15 cellular contexts compared by ENCODE assay signal in genomic region chr17:42585353-42585752, GRCh38. TPM values are rescaled to one million over a fixed set of nuclear protein-coding genes. Genes with fewer than 3 reads are reported as not detected.
DNase-seq lines count a peak whose midpoint lies in the region; ATAC-seq and TF ChIP-seq lines count a peak whose summit lies in the region.
"Had no signal": no experiment of that assay in that cellular context is flagged by ENCODE, and none has a peak within 500 bp of the region (broad histone marks: within the 10 kb centered on the region; RNA-seq: fewer than 3 reads in every experiment).

No MANE protein-coding gene starts in this region.

- no peak for DNase-seq in Right ventricle myocardium inferior (ENCODE audit: missing footprints)
- no peak for DNase-seq in right atrium auricular region (ENCODE audit: low spot score)
- peak; percentile 9 for DNase-seq in adipocyte (ENCODE audit: low read depth)
- no peak for DNase-seq in lower lobe of right lung
- DNase-seq in upper lobe of right lung: no peak
- DNase-seq in NCI-H1694 treated with DMSO at 0.1 percent for 48 hours (lab: John Stamatoyannopoulos, UW): no peak
- DNase-seq in WTC11 (ENCODE audit: low spot score): no peak
- no peak for DNase-seq in ACHN
- DNase-seq: activated CD4-positive, alpha-beta T cell treated with anti-CD3 and anti-CD28 coated beads for 4 hours; activated T-cell treated with anti-CD3 and anti-CD28 coated beads, Interleukin-2, amount 50 U/mL, for 4 hours; Kasumi-1; NCI-H2081; NCI-H526 had no signal

- H3K4me1 Mint-ChIP-seq in WTC11: no peaks in the 10 kb centered on the region

- TF ChIP-seq CTCF in right atrium auricular region (IDR thresholded peaks at IDR 0.05) (no peak), lower lobe of right lung (IDR thresholded peaks at IDR 0.05) (no peak), upper lobe of right lung (IDR thresholded peaks at IDR 0.05) (no peak), WTC11 (IDR thresholded peaks at IDR 0.05) (no peak)

- H3K36me3 ChIP-seq in right atrium auricular region (peaks cover 93% of the 10 kb centered on the region), adipocyte (ENCODE audit: control insufficient read depth, insufficient read depth, low read length, severe bottlenecking) (peaks cover 96% of the 10 kb centered on the region), lower lobe of right lung (peaks cover 100% of the 10 kb centered on the region), upper lobe of right lung (peaks cover 100% of the 10 kb centered on the region)

- H3K27me3 Mint-ChIP-seq in WTC11 (ENCODE audit: low read depth): no peaks in the 10 kb centered on the region

- no peak overlapping the region for H3K27ac Mint-ChIP-seq in WTC11

- no peak overlapping the region for H3K27ac ChIP-seq in right atrium auricular region
- H3K27ac ChIP-seq in lower lobe of right lung: peak overlapping the region; percentile 46
- H3K27ac ChIP-seq in upper lobe of right lung: peak overlapping the region; percentile 47
- H3K27ac ChIP-seq: esophagus muscularis mucosa, thoracic aorta had no signal

- H3K9me3 ChIP-seq in right atrium auricular region: no peaks in the 10 kb centered on the region
- no peaks in the 10 kb centered on the region for H3K9me3 ChIP-seq in adipocyte (ENCODE audit: control insufficient read depth, low read length)
- no peaks in the 10 kb centered on the region for H3K9me3 ChIP-seq in lower lobe of right lung
- no peaks in the 10 kb centered on the region for H3K9me3 ChIP-seq in upper lobe of right lung
- H3K9me3 ChIP-seq: esophagus muscularis mucosa, thoracic aorta had no signal

- POLR2A ChIA-PET in WTC11 (lab: Charles Lee): interaction anchor here (0.6 kb wide), 1 partner anchor 9 kb away, joined by 3 read pairs; no protein-coding TSS in a partner anchor

- H3K27me3 ChIP-seq in right atrium auricular region: no peaks in the 10 kb centered on the region
- no peaks in the 10 kb centered on the region for H3K27me3 ChIP-seq in adipocyte (replicated peaks; ENCODE audit: control insufficient read depth, insufficient read depth, low read length)
- no peaks in the 10 kb centered on the region for H3K27me3 ChIP-seq in lower lobe of right lung (ENCODE audit: low read depth)
- H3K27me3 ChIP-seq in upper lobe of right lung: no peaks in the 10 kb centered on the region
- H3K27me3 ChIP-seq: esophagus muscularis mucosa had no signal

- H3K4me3 ChIP-seq in right atrium auricular region (no peak overlapping the region), adipocyte (ENCODE audit: low read length) (peak overlapping the region; percentile 48), lower lobe of right lung (no peak overlapping the region), upper lobe of right lung (no peak overlapping the region)
- H3K4me3 ChIP-seq: esophagus muscularis mucosa, thoracic aorta had no signal

- ATAC-seq in Right ventricle myocardium inferior (peak; percentile 59), lower lobe of right lung (peak; percentile 83 to 84), upper lobe of right lung (peak; percentile 86), WTC11 (no peak)
- ATAC-seq: activated T-cell treated with anti-CD3 and anti-CD28 coated beads, Interleukin-2, amount 50 U/mL, for 4 hours had no signal

- H3K9me3 Mint-ChIP-seq in WTC11: no peaks in the 10 kb centered on the region
- H3K9me3 Mint-ChIP-seq: activated T-cell treated with anti-CD3 and anti-CD28 coated beads, Interleukin-2, amount 50 U/mL, for 4 hours had no signal

- peak overlapping the region; percentile 70 for H3K9ac ChIP-seq in adipocyte (ENCODE audit: low read length)

- H3K4me3 Mint-ChIP-seq in WTC11: no peak overlapping the region
- H3K4me3 Mint-ChIP-seq: activated T-cell treated with anti-CD3 and anti-CD28 coated beads, Interleukin-2, amount 50 U/mL, for 4 hours had no signal

- H3K36me3 Mint-ChIP-seq in WTC11: peaks cover 54% of the 10 kb centered on the region

- CTCF ChIA-PET in WTC11 (lab: Charles Lee): no interaction called here

- H3K4me1 ChIP-seq in right atrium auricular region (peaks cover 0 to 5% of the 10 kb centered on the region in 2 donors), adipocyte (ENCODE audit: control insufficient read depth, insufficient read depth, low read length) (peaks cover 35% of the 10 kb centered on the region), lower lobe of right lung (peaks cover 31% of the 10 kb centered on the region), upper lobe of right lung (peaks cover 17% of the 10 kb centered on the region)

- intact Hi-C loops in Right ventricle myocardium inferior (cut with DNase I): no loop called here
- intact Hi-C loops in lower lobe of right lung (cut with DNase I): no loop called here
- intact Hi-C loops in upper lobe of right lung (cut with DNase I): no loop called here

- in situ Hi-C loops in ACHN (cut with HindIII; ENCODE audit: low pct_ligation_motif_present, low pct_unique_long_range_greater_than_20kb, low sequenced_read_pairs): no loop called here

TF ChIP-seq in WTC11, 78 proteins besides CTCF, POLR2A, EP300 and RAD21 (continues in another document):
- TF ChIP-seq SMAD3 (CRISPR knock-in tag; IDR thresholded peaks at IDR 0.05; ENCODE audit: borderline replicate concordance) (no peak), PRRX2 (CRISPR knock-in tag; IDR thresholded peaks at IDR 0.05) (no peak), ZNF396 (CRISPR knock-in tag; IDR thresholded peaks at IDR 0.05; ENCODE audit: borderline replicate concordance) (no peak), CDX4 (CRISPR knock-in tag; IDR thresholded peaks at IDR 0.05; ENCODE audit: borderline replicate concordance) (no peak), ZBTB43 (CRISPR knock-in tag; IDR thresholded peaks at IDR 0.05) (no peak), OVOL2 (CRISPR knock-in tag; IDR thresholded peaks at IDR 0.05; ENCODE audit: borderline replicate concordance) (no peak), FOXP4 (CRISPR knock-in tag; IDR thresholded peaks at IDR 0.05) (no peak), PREB (CRISPR knock-in tag; IDR thresholded peaks at IDR 0.05; ENCODE audit: borderline replicate concordance) (no peak)

RNA-seq across cellular contexts. Expression of gene PSMC3IP, which starts 7.8 kb away (rescaled TPM):
- total RNA-seq in Right ventricle myocardium inferior: 3.4 TPM
- 1 to 10 TPM; 1.2 to 1.6 TPM for total RNA-seq in right atrium auricular region
- 4.8 TPM for total RNA-seq in lower lobe of right lung
- 4.2 TPM for total RNA-seq in upper lobe of right lung
- total RNA-seq in WTC11 (2021): 20.1 to 23.3 TPM (median 21.6 TPM) in 3 replicates

RNA-seq across cellular contexts. Expression of gene MLX, which starts 18.5 kb away (rescaled TPM):
- total RNA-seq in Right ventricle myocardium inferior (65.9 TPM), right atrium auricular region (10 to 100 TPM; 40.1 to 63.6 TPM), lower lobe of right lung (70.5 TPM), upper lobe of right lung (61.3 TPM), WTC11 (2021) (26.9 to 34.9 TPM (median 30.1 TPM) in 3 replicates)

RNA-seq across cellular contexts. Expression of gene COASY, which starts 23.4 kb away (rescaled TPM):
- 45.6 TPM for total RNA-seq in Right ventricle myocardium inferior
- total RNA-seq in right atrium auricular region: 10 to 100 TPM; 18.1 to 19.0 TPM
- total RNA-seq in lower lobe of right lung: 65.8 TPM
- 63.3 TPM for total RNA-seq in upper lobe of right lung
- 106 to 131 TPM (median 113 TPM) in 3 replicates for total RNA-seq in WTC11 (2021)

RNA-seq across cellular contexts. Expression of gene RETREG3, which starts 23.8 kb away (rescaled TPM):
- total RNA-seq in Right ventricle myocardium inferior (22.5 TPM), right atrium auricular region (10 to 100 TPM; 30.4 to 31.1 TPM), lower lobe of right lung (70.7 TPM), upper lobe of right lung (68.6 TPM), WTC11 (2021) (39.8 to 43.2 TPM (median 40.4 TPM) in 3 replicates)

RNA-seq across cellular contexts. Expression of gene TUBG1, which starts 24.1 kb away (rescaled TPM):
- total RNA-seq in Right ventricle myocardium inferior: 54.3 TPM
- 10 to 100 TPM; 28.8 to 55.9 TPM for total RNA-seq in right atrium auricular region
- 30.3 TPM for total RNA-seq in lower lobe of right lung
- total RNA-seq in upper lobe of right lung: 29.2 TPM
- total RNA-seq in WTC11 (2021): 130 to 141 TPM (median 140 TPM) in 3 replicates

Comparison
In these comparisons a context has a peak if more than half of its experiments do, and no peak if none do; other contexts are left out.
1. H3K27ac ChIP-seq: peak in lower lobe of right lung (single experiment) and upper lobe of right lung (single experiment); none in right atrium auricular region (0 of 2).